8 cellular contexts compared by ENCODE assay signal in the genomic region with DNA sequence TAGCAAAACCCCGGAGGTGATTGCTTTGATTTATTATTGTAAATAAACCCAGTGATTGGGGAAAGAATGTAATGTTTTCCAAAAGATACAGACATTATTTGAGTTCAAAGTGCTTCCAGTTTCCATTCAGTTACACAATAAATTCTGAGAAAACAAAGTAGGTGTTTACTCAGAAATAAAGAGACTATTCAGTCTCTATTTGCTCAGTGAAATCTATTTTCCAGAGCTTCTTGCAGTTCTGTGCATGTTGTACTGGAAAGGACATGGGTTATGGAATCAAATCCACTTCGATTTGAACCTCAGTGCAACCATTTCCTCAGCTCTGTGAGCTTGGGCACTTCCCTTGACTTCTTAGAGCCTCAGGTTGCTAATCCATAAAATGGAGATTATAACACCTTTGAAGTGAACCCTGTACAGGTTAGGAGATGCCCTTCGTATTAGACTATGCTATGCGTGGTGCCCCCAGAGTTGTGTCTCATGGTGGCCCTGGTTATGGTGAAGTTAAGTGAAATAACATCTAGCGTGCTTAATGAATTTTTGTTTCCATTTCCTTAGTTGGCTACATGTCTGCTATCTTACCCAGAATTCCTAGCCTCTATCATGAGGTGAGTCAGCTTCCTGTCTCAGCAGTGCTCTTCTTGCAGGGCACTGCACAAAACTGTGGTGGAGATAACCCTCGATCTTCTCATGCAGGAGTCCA.
A peak's percentile ranks its signal among the peaks of the same experiment; 100 is the strongest.
DNase-seq lines count a peak whose midpoint lies in the region; ATAC-seq and TF ChIP-seq lines count a peak whose summit lies in the region.

No MANE protein-coding gene starts in this region.

- H3K4me3 Mint-ChIP-seq in T-helper 2 cell treated with Interferon-gamma antibody and Interleukin-4, amounts not matched to agents 5 μg/mL and 100 μg/mL, for 36 hours = peak overlapping the region; percentile 83
- H3K4me3 Mint-ChIP-seq in effector memory CD8-positive, alpha-beta T cell = peak overlapping the region; percentile 56 to 60

- TF ChIP-seq CTCF in upper lobe of right lung (IDR thresholded peaks at IDR 0.05) = no peak

- peaks cover 52% of the 10 kb centered on the region for H3K4me1 ChIP-seq in upper lobe of right lung

- peaks cover under 1% of the 10 kb centered on the region for H3K9me3 Mint-ChIP-seq in T-helper 2 cell treated with Interferon-gamma antibody and Interleukin-4, amounts not matched to agents 5 μg/mL and 100 μg/mL, for 36 hours
- H3K9me3 Mint-ChIP-seq in effector memory CD8-positive, alpha-beta T cell = no peaks in the 10 kb centered on the region

- no peaks in the 10 kb centered on the region for H3K27me3 ChIP-seq in upper lobe of right lung

- H3K36me3 Mint-ChIP-seq in T-helper 2 cell treated with Interferon-gamma antibody and Interleukin-4, amounts not matched to agents 5 μg/mL and 100 μg/mL, for 36 hours (ENCODE audit: low read depth) = peaks cover 76% of the 10 kb centered on the region
- peaks cover 58% of the 10 kb centered on the region for H3K36me3 Mint-ChIP-seq in effector memory CD8-positive, alpha-beta T cell (ENCODE audit: insufficient read depth)

- peak; percentile 49 for ATAC-seq in GM18498 (IDR thresholded peaks at IDR 0.05; ENCODE audit: unreplicated experiment)
- ATAC-seq in HG02885 (IDR thresholded peaks at IDR 0.05; ENCODE audit: poor library complexity, unreplicated experiment) = peak; percentile 61
- ATAC-seq in effector memory CD8-positive, alpha-beta T cell (replicated peaks) = peak; percentile 99
- peak; percentile 60 for ATAC-seq in upper lobe of right lung
- ATAC-seq in HG03135 (IDR thresholded peaks at IDR 0.05; ENCODE audit: unreplicated experiment) = no peak

- H3K4me3 ChIP-seq in upper lobe of right lung = no peak overlapping the region

- intact Hi-C loops in upper lobe of right lung (cut with DNase I) = no loop called here

- no peaks in the 10 kb centered on the region for H3K9me3 ChIP-seq in upper lobe of right lung

- DNase-seq in T-helper 2 cell treated with Interferon-gamma antibody and Interleukin-4, amounts not matched to agents 5 μg/mL and 100 μg/mL, for 36 hours (ENCODE audit: low spot score) = peak; percentile 66
- peak in 2 of 3 experiments; percentile 25 to 33 for DNase-seq in effector memory CD8-positive, alpha-beta T cell
- no peak for DNase-seq in upper lobe of right lung
- DNase-seq in NCI-H2196 treated with DMSO at 0.1 percent for 48 hours (lab: John Stamatoyannopoulos, UW; ENCODE audit: unreplicated experiment) = no peak
- DNase-seq in GM19238 (ENCODE audit: insufficient read length, low spot score) = no peak

- H3K36me3 ChIP-seq in upper lobe of right lung = peaks cover 8% of the 10 kb centered on the region

- peaks cover 72% of the 10 kb centered on the region for H3K4me1 Mint-ChIP-seq in T-helper 2 cell treated with Interferon-gamma antibody and Interleukin-4, amounts not matched to agents 5 μg/mL and 100 μg/mL, for 36 hours (ENCODE audit: low read depth)
- H3K4me1 Mint-ChIP-seq in effector memory CD8-positive, alpha-beta T cell (ENCODE audit: low read depth in 2 of 2) = peaks cover 47 to 50% of the 10 kb centered on the region in 2 donors

- H3K27me3 Mint-ChIP-seq in T-helper 2 cell treated with Interferon-gamma antibody and Interleukin-4, amounts not matched to agents 5 μg/mL and 100 μg/mL, for 36 hours (ENCODE audit: low read depth) = no peaks in the 10 kb centered on the region
- H3K27me3 Mint-ChIP-seq in effector memory CD8-positive, alpha-beta T cell = no peaks in the 10 kb centered on the region

- peak overlapping the region; percentile 63 for H3K27ac ChIP-seq in upper lobe of right lung

- peak overlapping the region; percentile 97 for H3K27ac Mint-ChIP-seq in T-helper 2 cell treated with Interferon-gamma antibody and Interleukin-4, amounts not matched to agents 5 μg/mL and 100 μg/mL, for 36 hours
- H3K27ac Mint-ChIP-seq in effector memory CD8-positive, alpha-beta T cell = peak overlapping the region; percentile 89 to 90

Comparison
In these comparisons a context has a peak if more than half of its experiments do, and no peak if none do; other contexts are left out.
1. DNase-seq: peak in T-helper 2 cell treated with Interferon-gamma antibody and Interleukin-4, amounts not matched to agents 5 μg/mL and 100 μg/mL, for 36 hours (single experiment) and effector memory CD8-positive, alpha-beta T cell (2 of 3); none in upper lobe of right lung (single experiment), NCI-H2196 treated with DMSO at 0.1 percent for 48 hours (single experiment) and GM19238 (single experiment).